In the genomic region with DNA sequence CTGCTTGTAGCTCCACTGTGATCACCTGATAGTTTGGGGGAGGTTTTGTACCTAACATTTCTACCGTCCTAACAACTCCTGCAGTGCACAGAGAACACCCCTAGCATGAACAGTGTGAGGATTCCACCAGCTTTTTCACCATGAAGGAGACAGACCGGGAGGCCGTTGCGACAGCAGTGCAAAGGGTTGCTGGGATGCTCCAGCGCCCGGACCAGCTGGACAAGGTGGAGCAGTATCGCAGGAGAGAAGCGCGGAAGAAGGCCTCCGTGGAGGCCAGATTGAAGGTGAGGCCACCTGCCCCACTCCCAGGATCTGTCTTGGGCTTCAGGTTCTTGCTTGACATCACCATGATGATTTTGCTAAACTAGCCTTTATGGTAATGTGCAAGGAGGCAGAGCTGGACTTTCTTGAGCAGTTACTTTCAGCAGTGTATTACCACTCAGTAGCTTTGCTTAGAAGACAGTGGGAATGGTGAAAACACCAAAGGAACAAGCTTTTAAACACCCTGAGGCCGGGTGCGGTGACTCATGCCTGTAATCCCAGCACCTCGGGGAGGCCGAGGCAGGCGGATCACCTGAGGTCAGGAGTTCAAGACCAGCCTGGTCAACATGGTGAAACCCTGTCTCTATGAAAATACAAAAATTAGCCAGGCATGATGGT, we compare ENCODE assay signal across 1 cellular context.
TF ChIP-seq lines count a peak whose summit lies in the region.

No MANE protein-coding gene starts in this region.

TF ChIP-seq in HCT116, 20 proteins besides CTCF, POLR2A, EP300 and RAD21 (continued from another document):
- TF ChIP-seq ZFX (IDR thresholded peaks at IDR 0.05) (no peak), JUND (IDR thresholded peaks at IDR 0.05) (no peak), POLR2AphosphoS5 (IDR thresholded peaks at IDR 0.05; ENCODE audit: low read depth, low read length) (no peak)
- TF ChIP-seq, protein P1, sequence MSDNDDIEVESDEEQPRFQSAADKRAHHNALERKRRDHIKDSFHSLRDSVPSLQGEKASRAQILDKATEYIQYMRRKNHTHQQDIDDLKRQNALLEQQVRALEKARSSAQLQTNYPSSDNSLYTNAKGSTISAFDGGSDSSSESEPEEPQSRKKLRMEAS (IDR thresholded peaks at IDR 0.05), result no peak
- TF ChIP-seq, protein P2, sequence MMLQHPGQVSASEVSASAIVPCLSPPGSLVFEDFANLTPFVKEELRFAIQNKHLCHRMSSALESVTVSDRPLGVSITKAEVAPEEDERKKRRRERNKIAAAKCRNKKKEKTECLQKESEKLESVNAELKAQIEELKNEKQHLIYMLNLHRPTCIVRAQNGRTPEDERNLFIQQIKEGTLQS (IDR thresholded peaks at IDR 0.05), result no peak
- TF ChIP-seq, protein P3, sequence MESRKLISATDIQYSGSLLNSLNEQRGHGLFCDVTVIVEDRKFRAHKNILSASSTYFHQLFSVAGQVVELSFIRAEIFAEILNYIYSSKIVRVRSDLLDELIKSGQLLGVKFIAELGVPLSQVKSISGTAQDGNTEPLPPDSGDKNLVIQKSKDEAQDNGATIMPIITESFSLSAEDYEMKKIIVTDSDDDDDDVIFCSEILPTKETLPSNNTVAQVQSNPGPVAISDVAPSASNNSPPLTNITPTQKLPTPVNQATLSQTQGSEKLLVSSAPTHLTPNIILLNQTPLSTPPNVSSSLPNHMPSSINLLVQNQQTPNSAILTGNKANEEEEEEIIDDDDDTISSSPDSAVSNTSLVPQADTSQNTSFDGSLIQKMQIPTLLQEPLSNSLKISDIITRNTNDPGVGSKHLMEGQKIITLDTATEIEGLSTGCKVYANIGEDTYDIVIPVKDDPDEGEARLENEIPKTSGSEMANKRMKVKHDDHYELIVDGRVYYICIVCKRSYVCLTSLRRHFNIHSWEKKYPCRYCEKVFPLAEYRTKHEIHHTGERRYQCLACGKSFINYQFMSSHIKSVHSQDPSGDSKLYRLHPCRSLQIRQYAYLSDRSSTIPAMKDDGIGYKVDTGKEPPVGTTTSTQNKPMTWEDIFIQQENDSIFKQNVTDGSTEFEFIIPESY (IDR thresholded peaks at IDR 0.05; ENCODE audit: extremely low read depth, insufficient replicate concordance, low read length), result no peak
